In genomic region chr10:111087331-111087756, GRCh38 we compare ENCODE assay signal across 16 cellular contexts. TPM values are rescaled to one million over a fixed set of nuclear protein-coding genes. Genes with fewer than 3 reads are reported as not detected.
DNase-seq lines count a peak whose midpoint lies in the region; ATAC-seq and TF ChIP-seq lines count a peak whose summit lies in the region.
"Had no signal": no experiment of that assay in that cellular context is flagged by ENCODE, and none has a peak within 500 bp of the region (broad histone marks: within the 10 kb centered on the region; RNA-seq: fewer than 3 reads in every experiment).

No MANE protein-coding gene starts in this region.

- POLR2A ChIA-PET in WTC11 (lab: Charles Lee) = no interaction called here

- H3K9me3 Mint-ChIP-seq in WTC11 = no peaks in the 10 kb centered on the region
- H3K9me3 Mint-ChIP-seq: CD4-positive, alpha-beta memory T cell had no signal

- H3K27me3 Mint-ChIP-seq in WTC11 (ENCODE audit: low read depth) = peaks cover 1% of the 10 kb centered on the region

- H3K4me3 Mint-ChIP-seq in WTC11 = no peak overlapping the region
- H3K4me3 Mint-ChIP-seq: CD14-positive monocyte; CD4-positive, alpha-beta memory T cell; GM23338 had no signal

- H3K36me3 Mint-ChIP-seq in WTC11 = no peaks in the 10 kb centered on the region
- H3K36me3 Mint-ChIP-seq: CD14-positive monocyte; CD4-positive, alpha-beta memory T cell had no signal

- no peak for ATAC-seq in HG03108 (IDR thresholded peaks at IDR 0.05; ENCODE audit: unreplicated experiment)
- ATAC-seq in WTC11 = no peak
- ATAC-seq: GM23338 had no signal

- CTCF ChIA-PET in WTC11 (lab: Charles Lee) = no interaction called here

- peaks cover 9% of the 10 kb centered on the region for H3K4me1 Mint-ChIP-seq in WTC11
- H3K4me1 Mint-ChIP-seq: CD14-positive monocyte; CD4-positive, alpha-beta memory T cell had no signal

- peak; percentile 2 for DNase-seq in stimulated activated CD4-positive, alpha-beta T cell treated with anti-CD3 and anti-CD28 coated beads, Interleukin-4, amount 100 ng/mL, for 24 hours
- no peak for DNase-seq in stimulated activated CD4-positive, alpha-beta T cell treated with anti-CD3 and anti-CD28 coated beads, Interleukin-4, amount 100 ng/mL, for 1 hour
- peak; percentile 13 for DNase-seq in islet precursor cell
- DNase-seq in ureter (ENCODE audit: low spot score) = peak; percentile 19
- no peak for DNase-seq in cerebellum (ENCODE audit: low spot score)
- no peak for DNase-seq in WTC11 (ENCODE audit: low spot score)
- DNase-seq: 8988T; CD4-positive, alpha-beta memory T cell; DMS153; DMS79; HCEC 1CT had no signal

- no peak for TF ChIP-seq CTCF in WTC11 (IDR thresholded peaks at IDR 0.05)

- H3K27ac Mint-ChIP-seq in WTC11 = no peak overlapping the region
- H3K27ac Mint-ChIP-seq: CD14-positive monocyte; CD4-positive, alpha-beta memory T cell; GM23338 had no signal

TF ChIP-seq in WTC11, 78 proteins besides CTCF, POLR2A, EP300 and RAD21:
- no peak for TF ChIP-seq GRHL2 (CRISPR knock-in tag; IDR thresholded peaks at IDR 0.05; ENCODE audit: insufficient replicate concordance, severe bottlenecking)
- TF ChIP-seq SOX15 (CRISPR knock-in tag; IDR thresholded peaks at IDR 0.05) = no peak
- TF ChIP-seq MXD4 (CRISPR knock-in tag; IDR thresholded peaks at IDR 0.05; ENCODE audit: borderline replicate concordance) = no peak
- TF ChIP-seq TP53 (CRISPR knock-in tag; IDR thresholded peaks at IDR 0.05) = no peak
- TF ChIP-seq CREM (CRISPR knock-in tag; IDR thresholded peaks at IDR 0.05) = no peak
- TF ChIP-seq JUN (CRISPR knock-in tag; IDR thresholded peaks at IDR 0.05) = no peak
- no peak for TF ChIP-seq ZSCAN18 (CRISPR knock-in tag; IDR thresholded peaks at IDR 0.05)
- no peak for TF ChIP-seq CDX4 (CRISPR knock-in tag; IDR thresholded peaks at IDR 0.05; ENCODE audit: borderline replicate concordance)
- TF ChIP-seq NR2C2 (CRISPR knock-in tag; IDR thresholded peaks at IDR 0.05) = no peak
- TF ChIP-seq TEAD1 (CRISPR knock-in tag; IDR thresholded peaks at IDR 0.05) = no peak
- no peak for TF ChIP-seq NFYB (CRISPR knock-in tag; conservative IDR thresholded peaks at IDR 0.05; ENCODE audit: low read depth)
- TF ChIP-seq ARID4B (CRISPR knock-in tag; IDR thresholded peaks at IDR 0.05; ENCODE audit: borderline replicate concordance) = no peak
- TF ChIP-seq ATF3 (CRISPR knock-in tag; conservative IDR thresholded peaks at IDR 0.05) = no peak
- TF ChIP-seq E2F5 (CRISPR knock-in tag; IDR thresholded peaks at IDR 0.05) = no peak
- no peak for TF ChIP-seq E2F4 (CRISPR knock-in tag; IDR thresholded peaks at IDR 0.05; ENCODE audit: borderline replicate concordance, low read depth)

RNA-seq across cellular contexts. Expression of gene ADRA2A, which starts 10.5 kb away (rescaled TPM):
- 7.2 TPM for total RNA-seq in ureter
- total RNA-seq in cerebellum = 8.5 TPM
- 1.7 to 2.1 TPM (median 1.7 TPM) in 3 replicates for total RNA-seq in WTC11 (2021)
- total RNA-seq: A673; CD4-positive, alpha-beta memory T cell; Daoy had no signal

Comparison
In these comparisons a context has a peak if more than half of its experiments do, and no peak if none do; other contexts are left out.
1. DNase-seq: peak in stimulated activated CD4-positive, alpha-beta T cell treated with anti-CD3 and anti-CD28 coated beads, Interleukin-4, amount 100 ng/mL, for 24 hours (single experiment), islet precursor cell (single experiment) and ureter (single experiment); none in stimulated activated CD4-positive, alpha-beta T cell treated with anti-CD3 and anti-CD28 coated beads, Interleukin-4, amount 100 ng/mL, for 1 hour (single experiment), cerebellum (single experiment) and WTC11 (single experiment).